ENCODE assay signal across 20 cellular contexts in genomic region chr19:35852029-35852780, GRCh38. TPM values are rescaled to one million over a fixed set of nuclear protein-coding genes. Genes with fewer than 3 reads are reported as not detected.
DNase-seq lines count a peak whose midpoint lies in the region; TF ChIP-seq lines count a peak whose summit lies in the region.
"Had no signal": no experiment of that assay in that cellular context is flagged by ENCODE, and none has a peak within 500 bp of the region (broad histone marks: within the 10 kb centered on the region; RNA-seq: fewer than 3 reads in every experiment).

Gene NPHS1 (minus strand): TSS chr19:35852504. CDS start chr19:35851837, 667 bp downstream.

- H3K9me3 Mint-ChIP-seq in brain: no peaks in the 10 kb centered on the region
- no peaks in the 10 kb centered on the region for H3K9me3 Mint-ChIP-seq in nephron progenitor cell
- H3K9me3 Mint-ChIP-seq: activated B cell treated with CpG ODN at 0.5 μM for 24 hours; activated CD4-positive, alpha-beta memory T cell treated with anti-CD3 and anti-CD28 coated beads for 36 hours; activated naive CD4-positive, alpha-beta T cell treated with anti-CD3 and anti-CD28 coated beads, Interleukin-2, amount 10 ng/mL, durations not matched to agents 7 days and 5 days; activated T-cell treated with anti-CD3 and anti-CD28 coated beads, Interleukin-2, amount 50 U/mL, for 4 hours; CD8-positive, alpha-beta memory T cell had no signal

- H3K4me1 ChIP-seq in ES-I3 (ENCODE audit: insufficient read depth, low read length) (no peaks in the 10 kb centered on the region; the same call in 1 of the 2 replicates), HUES64 (ENCODE audit: insufficient read depth, low read length) (no peaks in the 10 kb centered on the region)

- H3K36me3 ChIP-seq in ES-I3 (ENCODE audit: insufficient read depth, low read length) (no peaks in the 10 kb centered on the region), HUES64 (ENCODE audit: insufficient read depth, low read length) (no peaks in the 10 kb centered on the region)
- H3K36me3 ChIP-seq: Peyer's patch, thoracic aorta had no signal

- H3K27me3 Mint-ChIP-seq in brain: peaks cover 40% of the 10 kb centered on the region
- peaks cover 89% of the 10 kb centered on the region for H3K27me3 Mint-ChIP-seq in nephron progenitor cell (ENCODE audit: low read depth, poor library complexity)

- H3K4me3 ChIP-seq in HUES64 (ENCODE audit: low read length): peak within 1 kb of the TSS; percentile 20; the same call in 1 of the 2 replicates
- H3K4me3 ChIP-seq: Peyer's patch, thoracic aorta had no signal

- H3K27ac ChIP-seq in HUES64 (ENCODE audit: low read depth, low read length): no peak within 1 kb of the TSS
- H3K27ac ChIP-seq: Peyer's patch, thoracic aorta had no signal

- H3K4me1 Mint-ChIP-seq in brain (peaks cover 43% of the 10 kb centered on the region), nephron progenitor cell (peaks cover 43% of the 10 kb centered on the region)

- H3K27ac Mint-ChIP-seq in brain (peak within 1 kb of the TSS in 3 of 5 experiments; percentile 21 to 83 (median 61)), nephron progenitor cell (no peak within 1 kb of the TSS)
- H3K27ac Mint-ChIP-seq: activated B cell treated with CpG ODN at 0.5 μM for 24 hours; activated CD4-positive, alpha-beta memory T cell treated with anti-CD3 and anti-CD28 coated beads for 36 hours; activated naive CD4-positive, alpha-beta T cell treated with anti-CD3 and anti-CD28 coated beads, Interleukin-2, amount 10 ng/mL, durations not matched to agents 7 days and 5 days had no signal

- 84% methylated on average over 9 of the region's 9 CpGs for WGBS in HUES64

- H3K9ac ChIP-seq in ES-I3 (ENCODE audit: low read depth, low read length) (peak within 1 kb of the TSS; percentile 27; the same call in 1 of the 2 replicates), HUES64 (ENCODE audit: low read depth, low read length) (no peak within 1 kb of the TSS)

- H3K4me3 Mint-ChIP-seq in brain: peak within 1 kb of the TSS in 2 of 5 experiments; percentile 14 to 36
- peak within 1 kb of the TSS; percentile 41 for H3K4me3 Mint-ChIP-seq in nephron progenitor cell
- H3K4me3 Mint-ChIP-seq: activated B cell treated with CpG ODN at 0.5 μM for 24 hours; activated CD4-positive, alpha-beta memory T cell treated with anti-CD3 and anti-CD28 coated beads for 36 hours; activated naive CD4-positive, alpha-beta T cell treated with anti-CD3 and anti-CD28 coated beads, Interleukin-2, amount 10 ng/mL, durations not matched to agents 7 days and 5 days; activated T-cell treated with anti-CD3 and anti-CD28 coated beads, Interleukin-2, amount 50 U/mL, for 4 hours had no signal

- peaks cover 59% of the 10 kb centered on the region for H3K27me3 ChIP-seq in HUES64 (ENCODE audit: insufficient read depth, low read length)

- DNase-seq in nephron progenitor cell (peak; percentile 45), NCI-H526 treated with DMSO at 0.1 percent for 48 hours (lab: John Stamatoyannopoulos, UW) (no peak), NCI-H187 treated with DMSO at 0.1 percent for 48 hours (lab: John Stamatoyannopoulos, UW) (no peak), NCI-H69 (lab: John Stamatoyannopoulos, UW) (no peak)
- DNase-seq: activated B cell treated with CpG ODN at 0.5 μM for 24 hours; activated CD4-positive, alpha-beta memory T cell treated with anti-CD3 and anti-CD28 coated beads for 36 hours; activated naive CD4-positive, alpha-beta T cell treated with anti-CD3 and anti-CD28 coated beads, Interleukin-2, amount 10 ng/mL, durations not matched to agents 7 days and 5 days; activated T-cell treated with anti-CD3 and anti-CD28 coated beads, Interleukin-2, amount 50 U/mL, for 4 hours; CD8-positive, alpha-beta memory T cell; DMS79 treated with DMSO at 0.1 percent for 48 hours; kidney; NCI-H1092 treated with DMSO at 0.1 percent for 48 hours; NCI-H2107; Peyer's patch; stimulated activated CD4-positive, alpha-beta T cell treated with anti-CD3 and anti-CD28 coated beads, Interleukin-12 subunit alpha, Interleukin-12 subunit beta, amount 100 ng/mL, for 4 hours; T-helper 2 cell had no signal

- H3K36me3 Mint-ChIP-seq in brain: no peaks in the 10 kb centered on the region
- H3K36me3 Mint-ChIP-seq in nephron progenitor cell (ENCODE audit: low read depth): no peaks in the 10 kb centered on the region
- H3K36me3 Mint-ChIP-seq: activated CD4-positive, alpha-beta memory T cell treated with anti-CD3 and anti-CD28 coated beads for 36 hours; activated naive CD4-positive, alpha-beta T cell treated with anti-CD3 and anti-CD28 coated beads, Interleukin-2, amount 10 ng/mL, durations not matched to agents 7 days and 5 days; CD8-positive, alpha-beta memory T cell had no signal

- TF ChIP-seq CTCF in brain (conservative IDR thresholded peaks at IDR 0.05) (no peak), nephron progenitor cell (IDR thresholded peaks at IDR 0.05) (no peak)

- H3K9me3 ChIP-seq in ES-I3 (ENCODE audit: control insufficient read depth, insufficient read depth, low read length) (no peaks in the 10 kb centered on the region), HUES64 (ENCODE audit: insufficient read depth, low read depth, low read length) (no peaks in the 10 kb centered on the region)
- H3K9me3 ChIP-seq: Peyer's patch, thoracic aorta had no signal

RNA-seq across cellular contexts. Expression of gene NPHS1, which starts in this region (rescaled TPM):
- not detected for polyA plus RNA-seq in HUES64 (2013, experiment 1 of 2)
- 0.57 TPM for polyA plus RNA-seq in HUES64 (2013, experiment 2 of 2)
- polyA plus RNA-seq in brain (ENCODE audit: insufficient read depth, low read depth, low replicate concordance): 0.93 TPM
- polyA plus RNA-seq: CD8-positive, alpha-beta memory T cell had no signal
